In the genomic region with DNA sequence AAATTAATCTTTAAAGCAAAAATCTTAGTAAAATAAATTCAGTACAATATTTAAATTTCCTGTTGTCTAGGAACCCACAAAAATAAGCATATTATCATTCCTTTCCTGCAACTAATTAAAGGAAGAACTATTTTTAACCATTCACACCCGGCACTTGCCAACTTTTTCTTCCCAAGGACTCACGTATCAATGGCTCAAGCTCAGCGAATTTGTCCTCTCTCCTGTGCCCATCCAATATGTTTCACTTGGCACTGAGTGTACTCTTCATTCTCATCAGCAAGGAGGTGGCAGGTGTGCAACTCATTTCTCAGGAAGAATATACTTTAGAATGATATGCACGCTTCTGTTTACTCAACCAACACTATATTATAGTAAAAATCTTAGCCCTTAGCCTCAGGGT, we compare ENCODE assay signal across 9 cellular contexts.
"Had no signal": no experiment of that assay in that cellular context is flagged by ENCODE, and none has a peak within 500 bp of the region (broad histone marks: within the 10 kb centered on the region; RNA-seq: fewer than 3 reads in every experiment).

No MANE protein-coding gene starts in this region.

- ATAC-seq: HCT116, HepG2 had no signal

- H3K36me3 ChIP-seq: HAP-1 had no signal

- H3K27ac ChIP-seq: GM23248, HL-60 had no signal

- H3K9me3 ChIP-seq: HAP-1 had no signal

- H3K4me3 ChIP-seq: GM23248, HAP-1 had no signal

- DNase-seq: GM23248, GOT3, H7, HFFc6, KBM-7 had no signal
